ENCODE assay signal across 16 cellular contexts in genomic region chr11:101442171-101442570, GRCh38.
DNase-seq lines count a peak whose midpoint lies in the region; ATAC-seq lines count a peak whose summit lies in the region.
"Had no signal": no experiment of that assay in that cellular context is flagged by ENCODE, and none has a peak within 500 bp of the region (broad histone marks: within the 10 kb centered on the region; RNA-seq: fewer than 3 reads in every experiment).

No MANE protein-coding gene starts in this region.

- H3K4me2 ChIP-seq in skeletal muscle satellite cell (ENCODE audit: low read length): peak overlapping the region; percentile 39
- H3K4me2 ChIP-seq: neural progenitor cell had no signal

- no peaks in the 10 kb centered on the region for H3K36me3 Mint-ChIP-seq in naive thymus-derived CD4-positive, alpha-beta T cell
- no peaks in the 10 kb centered on the region for H3K36me3 Mint-ChIP-seq in activated T-helper 17 cell treated with anti-CD3 and anti-CD28 coated beads, Interleukin-2, amount 50 U/mL, for 72 hours (ENCODE audit: low read depth)
- H3K36me3 Mint-ChIP-seq: activated naive CD4-positive, alpha-beta T cell treated with anti-CD3 and anti-CD28 coated beads, Interleukin-2, amount 10 ng/mL, durations not matched to agents 7 days and 5 days; CD14-positive monocyte; neural progenitor cell had no signal

- H3K4me3 ChIP-seq in skeletal muscle satellite cell (ENCODE audit: low read length): no peak overlapping the region
- H3K4me3 ChIP-seq in naive thymus-derived CD4-positive, alpha-beta T cell (ENCODE audit: low read length): no peak overlapping the region
- H3K4me3 ChIP-seq: dorsolateral prefrontal cortex, neural progenitor cell had no signal

- peak; percentile 77 for DNase-seq in ELR (ENCODE audit: low read depth)
- DNase-seq in astrocyte of the hippocampus (ENCODE audit: low read depth, low spot score): peak; percentile 77
- no peak for DNase-seq in left cardiac atrium
- no peak for DNase-seq in naive thymus-derived CD4-positive, alpha-beta T cell
- DNase-seq in stimulated activated CD4-positive, alpha-beta T cell treated with anti-CD3 and anti-CD28 coated beads, Interleukin-4, amount 100 ng/mL, for 4 hours: no peak
- DNase-seq: activated naive CD4-positive, alpha-beta T cell treated with anti-CD3 and anti-CD28 coated beads, Interleukin-2, amount 10 ng/mL, durations not matched to agents 7 days and 5 days; dorsolateral prefrontal cortex; left colon; NCI-H1436 treated with DMSO at 0.1 percent for 48 hours; NCI-H526 treated with DMSO at 0.1 percent for 48 hours had no signal

- no peak overlapping the region for H3K4me3 Mint-ChIP-seq in naive thymus-derived CD4-positive, alpha-beta T cell
- H3K4me3 Mint-ChIP-seq in activated T-helper 17 cell treated with anti-CD3 and anti-CD28 coated beads, Interleukin-2, amount 50 U/mL, for 72 hours: no peak overlapping the region
- H3K4me3 Mint-ChIP-seq: activated naive CD4-positive, alpha-beta T cell treated with anti-CD3 and anti-CD28 coated beads, Interleukin-2, amount 10 ng/mL, durations not matched to agents 7 days and 5 days; CD14-positive monocyte; IgD-negative memory B cell; neural progenitor cell had no signal

- peaks cover 54% of the 10 kb centered on the region for H3K4me1 ChIP-seq in skeletal muscle satellite cell (ENCODE audit: control insufficient read depth, insufficient read depth, low read length)
- H3K4me1 ChIP-seq in naive thymus-derived CD4-positive, alpha-beta T cell (ENCODE audit: control insufficient read depth in 2 of 2, insufficient read depth in 2 of 2, low read length in 2 of 2): no peaks in the 10 kb centered on the region

- H3K27ac Mint-ChIP-seq in naive thymus-derived CD4-positive, alpha-beta T cell: no peak overlapping the region
- H3K27ac Mint-ChIP-seq in activated T-helper 17 cell treated with anti-CD3 and anti-CD28 coated beads, Interleukin-2, amount 50 U/mL, for 72 hours: no peak overlapping the region
- H3K27ac Mint-ChIP-seq: activated naive CD4-positive, alpha-beta T cell treated with anti-CD3 and anti-CD28 coated beads, Interleukin-2, amount 10 ng/mL, durations not matched to agents 7 days and 5 days; CD14-positive monocyte; IgD-negative memory B cell; neural progenitor cell had no signal

- peak; percentile 33 to 65 for ATAC-seq in left cardiac atrium
- ATAC-seq in naive thymus-derived CD4-positive, alpha-beta T cell: no peak
- no peak for ATAC-seq in HG03097 (IDR thresholded peaks at IDR 0.05; ENCODE audit: low FRiP score, unreplicated experiment)
- no peak for ATAC-seq in activated T-helper 17 cell treated with anti-CD3 and anti-CD28 coated beads, Interleukin-2, amount 50 U/mL, for 72 hours (replicated peaks)

- no peaks in the 10 kb centered on the region for H3K4me1 Mint-ChIP-seq in naive thymus-derived CD4-positive, alpha-beta T cell
- H3K4me1 Mint-ChIP-seq in activated T-helper 17 cell treated with anti-CD3 and anti-CD28 coated beads, Interleukin-2, amount 50 U/mL, for 72 hours: no peaks in the 10 kb centered on the region
- H3K4me1 Mint-ChIP-seq: activated naive CD4-positive, alpha-beta T cell treated with anti-CD3 and anti-CD28 coated beads, Interleukin-2, amount 10 ng/mL, durations not matched to agents 7 days and 5 days; CD14-positive monocyte; neural progenitor cell had no signal

- intact Hi-C loops in left cardiac atrium (cut with DNase I): no loop called here
- intact Hi-C loops in naive thymus-derived CD4-positive, alpha-beta T cell (cut with micrococcal nuclease): no loop called here

- no peaks in the 10 kb centered on the region for H3K9me3 ChIP-seq in skeletal muscle satellite cell (replicated peaks; ENCODE audit: low read length)
- peaks cover 0 to 7% (median 0%) of the 10 kb centered on the region in 3 experiments for H3K9me3 ChIP-seq in naive thymus-derived CD4-positive, alpha-beta T cell (ENCODE audit: control insufficient read depth in 2 of 3, low read length in 3 of 3)

- H3K27ac ChIP-seq in naive thymus-derived CD4-positive, alpha-beta T cell (ENCODE audit: low read depth, low read length): no peak overlapping the region
- H3K27ac ChIP-seq: dorsolateral prefrontal cortex, neural progenitor cell had no signal

- H3K27me3 Mint-ChIP-seq in naive thymus-derived CD4-positive, alpha-beta T cell: peaks cover 0 to 7% (median 0%) of the 10 kb centered on the region in 5 donors
- H3K27me3 Mint-ChIP-seq in activated T-helper 17 cell treated with anti-CD3 and anti-CD28 coated beads, Interleukin-2, amount 50 U/mL, for 72 hours: no peaks in the 10 kb centered on the region
- H3K27me3 Mint-ChIP-seq: activated naive CD4-positive, alpha-beta T cell treated with anti-CD3 and anti-CD28 coated beads, Interleukin-2, amount 10 ng/mL, durations not matched to agents 7 days and 5 days had no signal

- CTCF ChIA-PET in naive thymus-derived CD4-positive, alpha-beta T cell (lab: Charles Lee): no interaction called here

- POLR2A ChIA-PET in naive thymus-derived CD4-positive, alpha-beta T cell (lab: Charles Lee): no interaction called here

- no peaks in the 10 kb centered on the region for H3K36me3 ChIP-seq in skeletal muscle satellite cell (ENCODE audit: insufficient read depth, low read length)
- H3K36me3 ChIP-seq in naive thymus-derived CD4-positive, alpha-beta T cell (ENCODE audit: control insufficient read depth in 2 of 3, insufficient read depth in 3 of 3, low read length in 3 of 3): no peaks in the 10 kb centered on the region
- H3K36me3 ChIP-seq: neural progenitor cell had no signal

- peaks cover 0 to 10% (median 3%) of the 10 kb centered on the region in 11 donors for H3K9me3 Mint-ChIP-seq in naive thymus-derived CD4-positive, alpha-beta T cell
- H3K9me3 Mint-ChIP-seq in activated T-helper 17 cell treated with anti-CD3 and anti-CD28 coated beads, Interleukin-2, amount 50 U/mL, for 72 hours: peaks cover 19% of the 10 kb centered on the region
- H3K9me3 Mint-ChIP-seq: neural progenitor cell had no signal

- H3K27me3 ChIP-seq in skeletal muscle satellite cell (ENCODE audit: control insufficient read depth, insufficient read depth, low read length): no peaks in the 10 kb centered on the region
- H3K27me3 ChIP-seq in naive thymus-derived CD4-positive, alpha-beta T cell (ENCODE audit: control insufficient read depth in 2 of 2, insufficient read depth in 2 of 2, low read length in 2 of 2): no peaks in the 10 kb centered on the region
- H3K27me3 ChIP-seq: neural progenitor cell had no signal

- peak overlapping the region; percentile 62 for H3K9ac ChIP-seq in skeletal muscle satellite cell (ENCODE audit: low read depth, low read length)
- H3K9ac ChIP-seq: neural progenitor cell had no signal

Comparison
In these comparisons a context has a peak if more than half of its experiments do, and no peak if none do; other contexts are left out.
1. DNase-seq: peak in ELR (single experiment) and astrocyte of the hippocampus (single experiment); none in left cardiac atrium (single experiment), naive thymus-derived CD4-positive, alpha-beta T cell (0 of 9) and stimulated activated CD4-positive, alpha-beta T cell treated with anti-CD3 and anti-CD28 coated beads, Interleukin-4, amount 100 ng/mL, for 4 hours (0 of 2).
2. ATAC-seq: peak in left cardiac atrium (2 of 2); none in naive thymus-derived CD4-positive, alpha-beta T cell (single experiment), HG03097 (single experiment) and activated T-helper 17 cell treated with anti-CD3 and anti-CD28 coated beads, Interleukin-2, amount 50 U/mL, for 72 hours (single experiment).